In genomic region chr7:767941-768729, GRCh38 we compare ENCODE assay signal across 8 cellular contexts. TPM values are rescaled to one million over a fixed set of nuclear protein-coding genes. Genes with fewer than 3 reads are reported as not detected.
DNase-seq lines count a peak whose midpoint lies in the region; ATAC-seq and TF ChIP-seq lines count a peak whose summit lies in the region.
"Had no signal": no experiment of that assay in that cellular context is flagged by ENCODE, and none has a peak within 500 bp of the region (broad histone marks: within the 10 kb centered on the region; RNA-seq: fewer than 3 reads in every experiment).

No MANE protein-coding gene starts in this region.

- DNase-seq in LNCaP clone FGC (ENCODE audit: low read depth), result peak; percentile 99
- DNase-seq in RPMI7951 (ENCODE audit: low read depth), result peak; percentile 99
- DNase-seq in fibroblast of mammary gland (ENCODE audit: low read depth), result peak; percentile 97
- peak; percentile 40 for DNase-seq in stimulated activated CD4-positive, alpha-beta T cell treated with anti-CD3 and anti-CD28 coated beads, Interleukin-4, amount 100 ng/mL, for 1 hour
- DNase-seq in OCI-M2 (lab: John Stamatoyannopoulos, UW; ENCODE audit: unreplicated experiment), result no peak
- DNase-seq in SHP77 (lab: John Stamatoyannopoulos, UW), result no peak
- DNase-seq: NCI-H524 treated with DMSO at 0.1 percent for 48 hours had no signal

- TF ChIP-seq CTCF in LNCaP clone FGC (IDR thresholded peaks at IDR 0.05; ENCODE audit: control insufficient read depth, extremely low read depth, insufficient read depth), result no peak
- TF ChIP-seq CTCF in fibroblast of mammary gland (conservative IDR thresholded peaks at IDR 0.05; ENCODE audit: control insufficient read depth, insufficient read depth, low read depth, low read length), result no peak

- no peak for ATAC-seq in HG02884 (IDR thresholded peaks at IDR 0.05; ENCODE audit: unreplicated experiment)

- peak overlapping the region; percentile 56 for H3K4me3 ChIP-seq in LNCaP clone FGC (ENCODE audit: low read depth, low read length)
- H3K4me3 ChIP-seq in fibroblast of mammary gland (ENCODE audit: control insufficient read depth, low read depth, low read length), result peak overlapping the region; percentile 42

RNA-seq across cellular contexts. Expression of gene PRKAR1B, which starts 41.1 kb away (rescaled TPM):
- 4.1 and 5.0 TPM in 2 replicates for total RNA-seq in RPMI7951 (2014; rRNA removed; shearing (Covaris generic))

RNA-seq across cellular contexts. Expression of gene DNAAF5, which starts 41.6 kb away (rescaled TPM):
- 33.3 and 41.3 TPM in 2 replicates for total RNA-seq in RPMI7951 (2014; rRNA removed; shearing (Covaris generic))

Comparison
In these comparisons a context has a peak if more than half of its experiments do, and no peak if none do; other contexts are left out.
1. DNase-seq: peak in LNCaP clone FGC (single experiment), RPMI7951 (single experiment), fibroblast of mammary gland (single experiment) and stimulated activated CD4-positive, alpha-beta T cell treated with anti-CD3 and anti-CD28 coated beads, Interleukin-4, amount 100 ng/mL, for 1 hour (single experiment); none in OCI-M2 (single experiment) and SHP77 (0 of 2).